Comparison of ENCODE assay signal across 28 cellular contexts in genomic region chr1:242764161-242764560, GRCh38.
"Had no signal": no experiment of that assay in that cellular context is flagged by ENCODE, and none has a peak within 500 bp of the region (broad histone marks: within the 10 kb centered on the region; RNA-seq: fewer than 3 reads in every experiment).

No MANE protein-coding gene starts in this region.

- H3K4me3 Mint-ChIP-seq: activated CD8-positive, alpha-beta T cell treated with anti-CD3 and anti-CD28 coated beads, Interleukin-2, amount 10 ng/mL, durations not matched to agents 7 days and 5 days; activated naive CD4-positive, alpha-beta T cell treated with anti-CD3 and anti-CD28 coated beads, Interleukin-2, amount 50 U/mL, for 24 hours; activated T-helper 1 cell treated with anti-CD3 and anti-CD28 coated beads, Interleukin-12 subunit alpha, Interleukin-12 subunit beta, Interleukin-2, Interleukin-4 antibody, amounts not matched to agents 30 ng/mL and 10 ng/mL and 1 ng/mL, durations not matched to agents 14 hours and 24 hours and 36 hours; T-helper 1 cell treated with Interleukin-12 subunit alpha and Interleukin-12 subunit beta and Interleukin-4 antibody, amounts not matched to agents 30 μg/mL and 1 μg/mL, for 36 hours; WTC11 had no signal

- H3K36me3 Mint-ChIP-seq: activated naive CD4-positive, alpha-beta T cell treated with anti-CD3 and anti-CD28 coated beads, Interleukin-2, amount 50 U/mL, for 24 hours had no signal

- H3K27ac ChIP-seq: ascending aorta, RWPE1, SJSA1 had no signal

- H3K4me1 ChIP-seq: ascending aorta, SJSA1 had no signal

- H3K4me3 ChIP-seq: ascending aorta, SJSA1 had no signal

- H3K36me3 ChIP-seq: ascending aorta, SJSA1 had no signal

- H3K27me3 ChIP-seq: ascending aorta, SJSA1 had no signal

- DNase-seq: activated CD4-positive, alpha-beta T cell treated with anti-CD3 and anti-CD28 coated beads for 48 hours; activated CD4-positive, alpha-beta T cell treated with anti-CD3 and anti-CD28 coated beads, Interleukin-2, amount 50 U/mL, for 4 hours; activated CD4-positive, CD25-positive, alpha-beta regulatory T cell treated with anti-CD3 and anti-CD28 coated beads, Interleukin-2, amount 50 U/mL, for 72 hours; activated CD8-positive, alpha-beta memory T cell treated with anti-CD3 and anti-CD28 coated beads, Interleukin-2, amount 50 U/mL, for 48 hours; activated CD8-positive, alpha-beta T cell treated with anti-CD3 and anti-CD28 coated beads, Interleukin-2, amount 10 ng/mL, durations not matched to agents 7 days and 5 days; activated effector memory CD4-positive, alpha-beta T cell treated with Interleukin-2 at 50 U/mL for 16 hours; activated naive CD4-positive, alpha-beta T cell; activated T-cell treated with anti-CD3 and anti-CD28 coated beads, Interleukin-2, amount 50 U/mL, for 1 hour; amniotic stem cell; caudate nucleus; Kasumi-1; KBM-7; NCI-H1092 treated with DMSO at 0.1 percent for 48 hours; NCI-H1417 treated with DMSO at 0.1 percent for 48 hours; NCI-H1694; NCI-H2029 treated with DMSO at 0.1 percent for 48 hours; NCI-H345; NCI-H510A; NCI-H526 treated with DMSO at 0.1 percent for 48 hours; NCI-H82; Right ventricle myocardium superior had no signal

- H3K27me3 Mint-ChIP-seq: activated naive CD4-positive, alpha-beta T cell treated with anti-CD3 and anti-CD28 coated beads, Interleukin-2, amount 50 U/mL, for 24 hours had no signal

- H3K9me3 ChIP-seq: SJSA1 had no signal

- H3K27ac Mint-ChIP-seq: activated CD8-positive, alpha-beta T cell treated with anti-CD3 and anti-CD28 coated beads, Interleukin-2, amount 10 ng/mL, durations not matched to agents 7 days and 5 days; activated naive CD4-positive, alpha-beta T cell treated with anti-CD3 and anti-CD28 coated beads, Interleukin-2, amount 50 U/mL, for 24 hours; activated T-helper 1 cell treated with anti-CD3 and anti-CD28 coated beads, Interleukin-12 subunit alpha, Interleukin-12 subunit beta, Interleukin-2, Interleukin-4 antibody, amounts not matched to agents 30 ng/mL and 10 ng/mL and 1 ng/mL, durations not matched to agents 14 hours and 24 hours and 36 hours; T-helper 1 cell treated with Interleukin-12 subunit alpha and Interleukin-12 subunit beta and Interleukin-4 antibody, amounts not matched to agents 30 μg/mL and 1 μg/mL, for 36 hours; WTC11 had no signal

- H3K4me1 Mint-ChIP-seq: activated naive CD4-positive, alpha-beta T cell treated with anti-CD3 and anti-CD28 coated beads, Interleukin-2, amount 50 U/mL, for 24 hours; WTC11 had no signal
